Comparison of ENCODE assay signal across 8 cellular contexts in genomic region chr13:33817843-33818661, GRCh38. TPM values are rescaled to one million over a fixed set of nuclear protein-coding genes. Genes with fewer than 3 reads are reported as not detected.
DNase-seq lines count a peak whose midpoint lies in the region; ATAC-seq, FAIRE-seq and TF ChIP-seq lines count a peak whose summit lies in the region.

RFC3 (plus strand) TSS chr13:33818149; CDS start chr13:33818179, 30 bp downstream.

- H4K5ac ChIP-seq in H1 (ENCODE audit: insufficient read length, low read depth, low read length), result peak within 1 kb of the TSS; percentile 54

- POLR2A ChIA-PET in H1 (lab: Charles Lee; ENCODE audit: partially characterized antibody), result interaction anchor here (0.6 to 3.4 kb wide), 11 partner anchors 9 to 188 kb away, joined by 3 to 19 read pairs (median 3); no protein-coding TSS in a partner anchor

- ATAC-seq in GM21360 (IDR thresholded peaks at IDR 0.05; ENCODE audit: unreplicated experiment), result peak; percentile 86

- no peak within 1 kb of the TSS for H3K23ac ChIP-seq in H1 (ENCODE audit: insufficient read length)
- H3K23ac ChIP-seq in mesenchymal stem cell (ENCODE audit: low read length in 2 of 2), result no peak within 1 kb of the TSS

- FAIRE-seq in HTR-8/SVneo (lab: Jason Lieb, UNC) (peak; percentile 48), H1 (lab: Jason Lieb, UNC) (no peak)

- no peak within 1 kb of the TSS for H2BK20ac ChIP-seq in H1 (ENCODE audit: low read length)

- no peaks in the 10 kb centered on the region for H3K9me3 ChIP-seq in H1 (ENCODE audit: insufficient read depth in 2 of 2, low read depth in 1 of 2, low read length in 1 of 2)
- H3K9me3 ChIP-seq in mesenchymal stem cell (ENCODE audit: control insufficient read depth, low read length), result no peaks in the 10 kb centered on the region

- peaks cover 0 to 45% of the 10 kb centered on the region in 2 experiments; a peak in 2 of 4 replicates for H3K79me2 ChIP-seq in H1 (ENCODE audit: control insufficient read depth in 1 of 2, insufficient read depth in 2 of 2, low read length in 2 of 2)

- H3K4ac ChIP-seq in H1 (replicated peaks; ENCODE audit: insufficient read length, low read depth, low read length), result no peak within 1 kb of the TSS
- no peak within 1 kb of the TSS for H3K4ac ChIP-seq in mesenchymal stem cell (ENCODE audit: low read depth in 1 of 2, low read length in 2 of 2)

- H2AFZ ChIP-seq in H1 (ENCODE audit: low read length) (peak within 1 kb of the TSS; percentile 78), mesenchymal stem cell (ENCODE audit: low read depth, low read length) (peak within 1 kb of the TSS; percentile 99)

- WGBS in H1 (ENCODE audit: extremely low coverage in 1 of 2, insufficient coverage in 1 of 2, insufficient read length in 1 of 2, insufficient replicate concordance in 2 of 2, low coverage in 1 of 2, low lambda C conversion rate in 2 of 2, missing lambda C conversion rate in 1 of 2), 2 experiments, result 2% methylated on average over 42 of the region's 52 CpGs; no CpG with 5 or more reads in 1 of the 2 experiments
- 2% methylated on average over 50 of the region's 52 CpGs for WGBS in mesenchymal stem cell

- H4K8ac ChIP-seq in H1 (ENCODE audit: extremely low read depth, insufficient read depth, low read length), result peak within 1 kb of the TSS; percentile 93; the same call in 1 of the 2 replicates
- no peak within 1 kb of the TSS for H4K8ac ChIP-seq in mesenchymal stem cell (ENCODE audit: low read length)

- no peak within 1 kb of the TSS for H2BK15ac ChIP-seq in H1 (ENCODE audit: low read length)
- no peak within 1 kb of the TSS for H2BK15ac ChIP-seq in mesenchymal stem cell (ENCODE audit: low read depth, poor library complexity, severe bottlenecking)

- H2BK5ac ChIP-seq in H1 (ENCODE audit: low read depth, low read length), result 0 out of 2 replicates have a peak within 1 kb of the TSS, but pooled peaks have one; percentile 17
- no peak within 1 kb of the TSS for H2BK5ac ChIP-seq in mesenchymal stem cell (ENCODE audit: low read depth, low read length, poor library complexity, severe bottlenecking)

- DNase-seq in COLO668 (lab: John Stamatoyannopoulos, UW; ENCODE audit: unreplicated experiment), result peak; percentile 100
- DNase-seq in HTR-8/SVneo (ENCODE audit: insufficient read length, low spot score), result peak; percentile 73
- peak; percentile 96 for DNase-seq in NOMO-1 treated with dmso at 0.1 percent for 144 hours (lab: John Stamatoyannopoulos, UW; ENCODE audit: unreplicated experiment)
- peak; percentile 72 to 87 (median 82) for DNase-seq in activated CD8-positive, alpha-beta memory T cell treated with anti-CD3 and anti-CD28 coated beads for 48 hours (ENCODE audit: low read depth in 2 of 3, low spot score in 2 of 3)
- peak; percentile 69 to 89 for DNase-seq in H1 (ENCODE audit: low read depth in 1 of 2, low spot score in 2 of 2)
- DNase-seq in mesenchymal stem cell, result peak; percentile 96
- peak; percentile 80 for DNase-seq in stimulated activated CD8-positive, alpha-beta memory T cell treated with anti-CD3 and anti-CD28 coated beads, Interleukin-12 subunit alpha, Interleukin-12 subunit beta, amount 100 ng/mL, for 4 hours (ENCODE audit: low read depth)

- peak; percentile 42 to 85 for TF ChIP-seq POLR2A in H1 (IDR thresholded peaks at IDR 0.05; ENCODE audit: control extremely low read depth in 1 of 2, low read depth in 2 of 2, low read length in 2 of 2)

- H2AK5ac ChIP-seq in H1 (ENCODE audit: low read depth, low read length), result no peak within 1 kb of the TSS
- H2AK5ac ChIP-seq in mesenchymal stem cell (ENCODE audit: low read length, severe bottlenecking), result no peak within 1 kb of the TSS

- H3K4me3 ChIP-seq in H1 (ENCODE audit: extremely low read depth in 1 of 4, insufficient read depth in 2 of 4, low read depth in 3 of 4, low read length in 4 of 4) (peak within 1 kb of the TSS; percentile 91 to 100 (median 98)), mesenchymal stem cell (ENCODE audit: insufficient read depth in 1 of 2, low read depth in 1 of 2, low read length in 2 of 2) (peak within 1 kb of the TSS; percentile 72 to 95)

- peaks cover 0 to 18% (median 10%) of the 10 kb centered on the region in 4 experiments; a peak in 6 of 8 replicates for H3K36me3 ChIP-seq in H1 (ENCODE audit: control insufficient read depth in 2 of 4, insufficient read depth in 4 of 4, low read length in 3 of 4)
- no peaks in the 10 kb centered on the region for H3K36me3 ChIP-seq in mesenchymal stem cell (ENCODE audit: control insufficient read depth in 1 of 2, insufficient read depth in 2 of 2, low read depth in 1 of 2, low read length in 2 of 2)

- H3K79me1 ChIP-seq in H1 (ENCODE audit: low read depth, low read length) (no peaks in the 10 kb centered on the region; the same call in 1 of the 2 replicates), mesenchymal stem cell (replicated peaks; ENCODE audit: low read length, poor library complexity, severe bottlenecking) (peaks cover 9% of the 10 kb centered on the region)

- H4K20me1 ChIP-seq in H1 (replicated peaks in 1 of 2; ENCODE audit: control insufficient read depth in 1 of 2, insufficient read depth in 2 of 2, low read length in 2 of 2), result peaks cover 0 to 3% of the 10 kb centered on the region in 2 experiments

- H3K14ac ChIP-seq in H1 (ENCODE audit: insufficient read length) (no peak within 1 kb of the TSS), mesenchymal stem cell (ENCODE audit: low read length in 2 of 2) (no peak within 1 kb of the TSS)

- TF ChIP-seq CTCF in H1 (IDR thresholded peaks at IDR 0.05; ENCODE audit: control extremely low read depth in 1 of 3, insufficient read depth in 1 of 3, low read depth in 1 of 3, low read length in 3 of 3), result peak in 1 of 3 experiments; percentile 1; a peak in 1 of 4 replicates

- H3K27me3 ChIP-seq in H1 (replicated peaks in 1 of 4; ENCODE audit: control insufficient read depth in 3 of 4, extremely low read depth in 1 of 4, insufficient read depth in 3 of 4, low read length in 3 of 4) (peaks cover 0 to 1% (median 0%) of the 10 kb centered on the region in 4 experiments; a peak in 2 of 7 replicates), mesenchymal stem cell (ENCODE audit: control insufficient read depth in 1 of 2, insufficient read depth in 1 of 2, low read length in 2 of 2) (no peaks in the 10 kb centered on the region)

- H3K4me2 ChIP-seq in H1 (ENCODE audit: insufficient read depth in 1 of 2, low read depth in 2 of 2, low read length in 2 of 2) (peak within 1 kb of the TSS; percentile 43 to 79), mesenchymal stem cell (ENCODE audit: low read length, poor library complexity, severe bottlenecking) (peak within 1 kb of the TSS; percentile 86)

- peak within 1 kb of the TSS; percentile 78 for H2BK120ac ChIP-seq in H1 (replicated peaks; ENCODE audit: low read depth, low read length)
- H2BK120ac ChIP-seq in mesenchymal stem cell (ENCODE audit: low read depth, low read length), result no peak within 1 kb of the TSS

- H3K23me2 ChIP-seq in H1 (ENCODE audit: low read depth, low read length), result peaks cover 4% of the 10 kb centered on the region; the same call in 1 of the 2 replicates

- H3K27ac ChIP-seq in H1 (ENCODE audit: low read depth, low read length) (peak within 1 kb of the TSS; percentile 53; the same call in 1 of the 2 replicates), mesenchymal stem cell (ENCODE audit: low read length, poor library complexity, severe bottlenecking) (peak within 1 kb of the TSS; percentile 43)

- H2BK12ac ChIP-seq in H1 (ENCODE audit: low read depth, low read length) (no peak within 1 kb of the TSS), mesenchymal stem cell (ENCODE audit: low read length in 2 of 2) (no peak within 1 kb of the TSS)

- 0 out of 3 replicates have a peak, but pooled peaks of 1 of the 2 experiments have one; percentile 12 for TF ChIP-seq EP300 in H1 (IDR thresholded peaks at IDR 0.05; ENCODE audit: borderline replicate concordance in 1 of 2, low read depth in 2 of 2, low read length in 2 of 2)

- no peak; a peak in 1 of 4 replicates for TF ChIP-seq RAD21 in H1 (IDR thresholded peaks at IDR 0.05 in 1 of 2, conservative IDR thresholded peaks at IDR 0.05 in 1 of 2; ENCODE audit: low read depth in 2 of 2, low read length in 2 of 2)

- H4K91ac ChIP-seq in H1 (replicated peaks; ENCODE audit: insufficient read length, low read length), result peak within 1 kb of the TSS; percentile 10
- H4K91ac ChIP-seq in mesenchymal stem cell (ENCODE audit: low read length), result no peak within 1 kb of the TSS

- CTCF ChIA-PET in H1 (lab: Charles Lee; ENCODE audit: partially characterized antibody), result interaction anchor here (0.8 to 1.7 kb wide), 2 partner anchors 11 to 19 kb away, joined by 3 to 4 read pairs; no protein-coding TSS in a partner anchor

- H3K9ac ChIP-seq in H1 (replicated peaks in 1 of 4; ENCODE audit: extremely low read depth in 1 of 4, low read depth in 3 of 4, low read length in 3 of 4) (peak within 1 kb of the TSS; percentile 84 to 96 (median 86)), mesenchymal stem cell (ENCODE audit: low read length) (peak within 1 kb of the TSS; percentile 99)

- H3K18ac ChIP-seq in H1 (ENCODE audit: extremely low read depth, low read length) (peak within 1 kb of the TSS; percentile 43; the same call in 1 of the 2 replicates), mesenchymal stem cell (ENCODE audit: low read depth in 1 of 2, low read length in 2 of 2) (no peak within 1 kb of the TSS)

- H3K56ac ChIP-seq in H1 (replicated peaks; ENCODE audit: insufficient read length, low read depth, low read length), result peak within 1 kb of the TSS; percentile 73

- no peaks in the 10 kb centered on the region; a peak in 1 of 7 replicates for H3K4me1 ChIP-seq in H1 (replicated peaks in 1 of 4; ENCODE audit: control insufficient read depth in 3 of 4, insufficient read depth in 4 of 4, low read length in 3 of 4)
- H3K4me1 ChIP-seq in mesenchymal stem cell (ENCODE audit: control insufficient read depth, insufficient read depth, low read depth, low read length), result peaks cover 1% of the 10 kb centered on the region

TF ChIP-seq in H1, 55 proteins besides CTCF, POLR2A, EP300 and RAD21 (continues in another document):
- TF ChIP-seq YY1 (IDR thresholded peaks at IDR 0.05; ENCODE audit: low read depth, low read length) (peak; percentile 53; the same call in 1 of the 2 replicates), BACH1 (IDR thresholded peaks at IDR 0.05; ENCODE audit: low read length) (peak; percentile 67), CHD2 (IDR thresholded peaks at IDR 0.05; ENCODE audit: low read length) (peak; percentile 95), SIN3A (conservative IDR thresholded peaks at IDR 0.05 in 1 of 2, IDR thresholded peaks at IDR 0.05 in 1 of 2; ENCODE audit: low read depth in 1 of 2, low read length in 2 of 2) (peak; percentile 21 to 60; a peak in 1 of 4 replicates)

RNA-seq across cellular contexts. Expression of gene RFC3, which starts in this region (rescaled TPM):
- total RNA-seq in H1 (2021; fragmentation: NEBNext Ultra II Directional; extraction: Animal tissue kit (Norgen Biotek cat#: 25700)), result 42.7 and 45.6 TPM in 2 replicates
- polyA plus RNA-seq in H1 (2011; rRNA removed), result 17.0 and 26.4 TPM in 2 replicates
- 34.6 TPM for polyA plus RNA-seq in H1 (2011; cell fraction: cytosol; rRNA removed)
- 17.1 TPM for polyA plus RNA-seq in H1 (2011; cell fraction: nucleus; rRNA removed)
- polyA plus RNA-seq in H1 (2012, experiment 1 of 2), result 25.0 to 35.8 TPM (median 30.2 TPM) in 4 replicates
- polyA plus RNA-seq in H1 (2012, experiment 2 of 2), result 5.5 TPM
- polyA plus RNA-seq in H1 (2013, experiment 1 of 2), result 43.2 TPM
- polyA plus RNA-seq in H1 (2013, experiment 2 of 2), result 41.3 TPM
- 36.3 and 46.9 TPM in 2 replicates for polyA minus RNA-seq in H1 (2011; rRNA and poly(A)+ RNA removed)
- polyA minus RNA-seq in H1 (2011; cell fraction: cytosol; rRNA and poly(A)+ RNA removed), result 19.9 TPM
- polyA minus RNA-seq in H1 (2011; cell fraction: nucleus; rRNA and poly(A)+ RNA removed), result 112 TPM
- polyA plus RNA-seq in mesenchymal stem cell (2013, experiment 1 of 2), result 4.6 TPM
- 4.7 TPM for polyA plus RNA-seq in mesenchymal stem cell (2013, experiment 2 of 2)

Comparison
In these comparisons a context has a peak if more than half of its experiments do, and no peak if none do; other contexts are left out.
1. Peak in every context shown above with its lines: DNase-seq, ATAC-seq, H3K4me3 ChIP-seq and H3K27ac ChIP-seq.